10 cellular contexts compared by ENCODE assay signal in the genomic region with DNA sequence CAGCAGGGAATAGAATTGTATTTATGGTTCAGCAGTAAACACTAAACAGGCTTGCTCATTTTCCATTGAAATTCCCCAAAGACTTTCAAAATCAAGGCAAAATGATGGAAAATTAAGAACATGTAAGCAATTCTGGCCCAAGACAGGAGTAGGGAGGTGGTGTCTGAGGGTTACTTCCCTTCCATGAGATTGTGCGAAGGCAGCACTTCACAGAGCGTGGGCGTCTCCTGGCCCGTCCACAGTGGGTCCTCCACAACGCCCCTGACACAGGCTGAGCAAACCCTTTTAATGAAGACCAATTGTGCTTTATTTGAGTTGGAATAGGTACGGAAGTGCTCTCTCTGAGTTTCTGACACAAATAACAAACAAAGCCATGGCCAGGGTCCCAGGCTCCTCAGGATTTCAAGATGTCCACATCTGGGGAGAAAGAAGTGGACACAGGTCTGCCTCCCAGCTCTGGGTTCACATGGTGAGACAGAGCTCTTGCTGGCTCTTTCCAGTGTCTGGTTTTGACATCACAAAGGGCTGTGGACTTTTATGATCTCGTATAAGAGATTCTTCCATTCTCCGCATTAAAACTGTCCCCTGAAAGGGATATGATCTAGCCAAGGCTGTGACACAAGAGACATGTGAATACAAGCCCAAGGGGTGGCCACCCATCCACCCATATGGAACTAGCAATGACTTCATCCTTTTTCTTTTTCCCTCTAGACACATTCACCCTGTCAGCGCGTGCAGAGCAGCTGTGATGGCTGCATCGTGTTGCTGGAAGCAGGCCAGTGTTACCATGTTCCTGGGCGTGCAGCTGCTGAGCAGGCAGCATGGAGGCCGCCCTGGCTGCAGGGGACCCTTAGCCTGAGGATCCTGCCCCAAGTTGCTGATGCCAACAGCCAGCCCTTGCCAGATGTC.
A peak's percentile ranks its signal among the peaks of the same experiment; 100 is the strongest.
DNase-seq lines count a peak whose midpoint lies in the region; ATAC-seq, FAIRE-seq and TF ChIP-seq lines count a peak whose summit lies in the region.
"Had no signal": no experiment of that assay in that cellular context is flagged by ENCODE, and none has a peak within 500 bp of the region (broad histone marks: within the 10 kb centered on the region; RNA-seq: fewer than 3 reads in every experiment).

No MANE protein-coding gene starts in this region.

- ATAC-seq in left ventricle myocardium superior (peak; percentile 79), HG03095 (IDR thresholded peaks at IDR 0.05; ENCODE audit: unreplicated experiment) (no peak)

- no peaks in the 10 kb centered on the region for H4K20me1 ChIP-seq in astrocyte (ENCODE audit: insufficient read depth, low read length)

- H3K4me2 ChIP-seq in astrocyte (ENCODE audit: low read length), result peak overlapping the region; percentile 60

- peaks cover 57% of the 10 kb centered on the region for H3K4me1 ChIP-seq in astrocyte (ENCODE audit: insufficient read depth, low read length)

- H3K4me1 Mint-ChIP-seq in astrocyte (ENCODE audit: low read depth, unreplicated experiment), result peaks cover 15% of the 10 kb centered on the region
- H3K4me1 Mint-ChIP-seq: activated CD4-positive, alpha-beta T cell treated with anti-CD3 and anti-CD28 coated beads, Interleukin-2, amount 10 ng/mL, durations not matched to agents 24 days and 14 days had no signal

- H3K27ac ChIP-seq in astrocyte (ENCODE audit: low read depth, low read length), result peak overlapping the region; percentile 99
- H3K27ac ChIP-seq: cardiac muscle cell had no signal

- peak; percentile 25 for DNase-seq in MG63
- peak; percentile 92 for DNase-seq in astrocyte (ENCODE audit: low read depth)
- DNase-seq in left ventricle myocardium superior, result peak; percentile 80
- DNase-seq in smooth muscle cell of the brain vasculature (ENCODE audit: low read depth, low spot score), result peak; percentile 58
- DNase-seq in SW480 (ENCODE audit: low spot score), result no peak
- DNase-seq in GM12891 (ENCODE audit: insufficient read length, low spot score), result no peak
- no peak for DNase-seq in NOMO-1 treated with DMSO at 0.1 percent for 48 hours (lab: John Stamatoyannopoulos, UW; ENCODE audit: unreplicated experiment)
- DNase-seq: activated CD4-positive, alpha-beta T cell treated with anti-CD3 and anti-CD28 coated beads, Interleukin-2, amount 10 ng/mL, durations not matched to agents 24 days and 14 days had no signal

- H3K36me3 ChIP-seq in MG63 (no peaks in the 10 kb centered on the region), astrocyte (ENCODE audit: insufficient read depth, low read length) (no peaks in the 10 kb centered on the region)
- H3K36me3 ChIP-seq: cardiac muscle cell had no signal

- no peaks in the 10 kb centered on the region for H3K9me3 ChIP-seq in MG63
- no peaks in the 10 kb centered on the region for H3K9me3 ChIP-seq in astrocyte (ENCODE audit: insufficient read depth, low read depth, low read length)

- no peak overlapping the region for H3K27ac Mint-ChIP-seq in astrocyte (ENCODE audit: unreplicated experiment)
- H3K27ac Mint-ChIP-seq: activated CD4-positive, alpha-beta T cell treated with anti-CD3 and anti-CD28 coated beads, Interleukin-2, amount 10 ng/mL, durations not matched to agents 24 days and 14 days had no signal

- H3K4me3 ChIP-seq in MG63 (no peak overlapping the region), astrocyte (ENCODE audit: insufficient read depth, low read depth, low read length) (no peak overlapping the region)
- H3K4me3 ChIP-seq: cardiac muscle cell had no signal

- H3K27me3 ChIP-seq in MG63 (no peaks in the 10 kb centered on the region), astrocyte (ENCODE audit: insufficient read depth, low read length) (no peaks in the 10 kb centered on the region)
- H3K27me3 ChIP-seq: cardiac muscle cell had no signal

- no peaks in the 10 kb centered on the region for H3K9me3 Mint-ChIP-seq in astrocyte (ENCODE audit: unreplicated experiment)
- H3K9me3 Mint-ChIP-seq: activated CD4-positive, alpha-beta T cell treated with anti-CD3 and anti-CD28 coated beads, Interleukin-2, amount 10 ng/mL, durations not matched to agents 24 days and 14 days had no signal

- TF ChIP-seq POLR2A in GM12891 (IDR thresholded peaks at IDR 0.05; ENCODE audit: low read depth, low read length), result no peak

- H3K27me3 Mint-ChIP-seq in astrocyte (ENCODE audit: low read depth, unreplicated experiment), result no peaks in the 10 kb centered on the region
- H3K27me3 Mint-ChIP-seq: activated CD4-positive, alpha-beta T cell treated with anti-CD3 and anti-CD28 coated beads, Interleukin-2, amount 10 ng/mL, durations not matched to agents 24 days and 14 days had no signal

- H3K9ac ChIP-seq in astrocyte (ENCODE audit: low read length), result peak overlapping the region; percentile 85

- peaks cover 5% of the 10 kb centered on the region for H3K36me3 Mint-ChIP-seq in astrocyte (ENCODE audit: low read depth, unreplicated experiment)

- FAIRE-seq in astrocyte (lab: Jason Lieb, UNC) (no peak), GM12891 (lab: Jason Lieb, UNC) (no peak)

- peaks cover 67% of the 10 kb centered on the region for H3K79me2 ChIP-seq in astrocyte (ENCODE audit: insufficient read depth, low read length)

- intact Hi-C loops in left ventricle myocardium superior (cut with micrococcal nuclease), result no loop called here

- TF ChIP-seq CTCF in astrocyte (IDR thresholded peaks at IDR 0.05; ENCODE audit: insufficient read depth, low read depth, low read length), result no peak

- H3K4me3 Mint-ChIP-seq in astrocyte (ENCODE audit: unreplicated experiment), result no peak overlapping the region
- H3K4me3 Mint-ChIP-seq: activated CD4-positive, alpha-beta T cell treated with anti-CD3 and anti-CD28 coated beads, Interleukin-2, amount 10 ng/mL, durations not matched to agents 24 days and 14 days had no signal

- no peak overlapping the region for H2AFZ ChIP-seq in astrocyte (ENCODE audit: low read depth, low read length)

TF ChIP-seq in GM12891, 5 proteins besides CTCF, POLR2A, EP300 and RAD21:
- TF ChIP-seq TAF1 (IDR thresholded peaks at IDR 0.05; ENCODE audit: low read depth, low read length) (no peak), SPI1 (IDR thresholded peaks at IDR 0.05; ENCODE audit: low read depth, low read length) (no peak), POU2F2 (IDR thresholded peaks at IDR 0.05; ENCODE audit: low read depth, low read length) (no peak), POLR2AphosphoS5 (IDR thresholded peaks at IDR 0.05; ENCODE audit: low read depth, low read length) (no peak), PAX5 (IDR thresholded peaks at IDR 0.05; ENCODE audit: insufficient read depth, low read length, severe bottlenecking) (no peak)

Comparison
In these comparisons a context has a peak if more than half of its experiments do, and no peak if none do; other contexts are left out.
1. DNase-seq: peak in MG63 (single experiment), astrocyte (single experiment), left ventricle myocardium superior (single experiment) and smooth muscle cell of the brain vasculature (single experiment); none in SW480 (single experiment), GM12891 (single experiment) and NOMO-1 treated with DMSO at 0.1 percent for 48 hours (single experiment).